ENCODE assay signal across 9 cellular contexts in genomic region chr4:131091896-131092295, GRCh38.
DNase-seq lines count a peak whose midpoint lies in the region; ATAC-seq, FAIRE-seq and TF ChIP-seq lines count a peak whose summit lies in the region.
"Had no signal": no experiment of that assay in that cellular context is flagged by ENCODE, and none has a peak within 500 bp of the region (broad histone marks: within the 10 kb centered on the region; RNA-seq: fewer than 3 reads in every experiment).

No MANE protein-coding gene starts in this region.

- no peak overlapping the region for H3K4me3 ChIP-seq in bronchial epithelial cell (ENCODE audit: low read depth, low read length)

- H3K27me3 Mint-ChIP-seq in neural crest cell (ENCODE audit: low read depth): no peaks in the 10 kb centered on the region
- H3K27me3 Mint-ChIP-seq in CD4-positive, alpha-beta T cell: no peaks in the 10 kb centered on the region
- H3K27me3 Mint-ChIP-seq: activated naive CD8-positive, alpha-beta T cell treated with anti-CD3 and anti-CD28 coated beads, Interleukin-2, amount 50 U/mL, for 24 hours had no signal

- H3K4me3 Mint-ChIP-seq in neural crest cell: no peak overlapping the region
- no peak overlapping the region for H3K4me3 Mint-ChIP-seq in CD4-positive, alpha-beta T cell
- H3K4me3 Mint-ChIP-seq: activated naive CD8-positive, alpha-beta T cell treated with anti-CD3 and anti-CD28 coated beads, Interleukin-2, amount 50 U/mL, for 24 hours had no signal

- no peak for FAIRE-seq in bronchial epithelial cell (lab: Jason Lieb, UNC)

- CTCF ChIA-PET in CD4-positive, alpha-beta T cell (lab: Charles Lee): no interaction called here

- no peaks in the 10 kb centered on the region for H3K4me1 Mint-ChIP-seq in neural crest cell
- no peaks in the 10 kb centered on the region for H3K4me1 Mint-ChIP-seq in CD4-positive, alpha-beta T cell (ENCODE audit: low read depth)
- H3K4me1 Mint-ChIP-seq: activated naive CD8-positive, alpha-beta T cell treated with anti-CD3 and anti-CD28 coated beads, Interleukin-2, amount 50 U/mL, for 24 hours had no signal

- H3K27me3 ChIP-seq in bronchial epithelial cell (ENCODE audit: control insufficient read depth, insufficient read depth, low read length): no peaks in the 10 kb centered on the region
- no peaks in the 10 kb centered on the region for H3K27me3 ChIP-seq in CD4-positive, alpha-beta T cell (ENCODE audit: control insufficient read depth, insufficient read depth, low read length)

- intact Hi-C loops in CD4-positive, alpha-beta T cell (cut with DNase I, micrococcal nuclease): no loop called here

- H3K36me3 ChIP-seq in bronchial epithelial cell (ENCODE audit: control insufficient read depth, insufficient read depth, low read length): no peaks in the 10 kb centered on the region

- TF ChIP-seq CTCF in GM13976 (IDR thresholded peaks at IDR 0.05; ENCODE audit: borderline replicate concordance, control extremely low read depth, extremely low read depth, insufficient read depth, missing control alignments) (no peak), bronchial epithelial cell (IDR thresholded peaks at IDR 0.05; ENCODE audit: insufficient read depth, low read length, severe bottlenecking) (peak; percentile 15), neural crest cell (conservative IDR thresholded peaks at IDR 0.05) (peak; percentile 80)
- no peak for TF ChIP-seq CTCF in CD4-positive, alpha-beta T cell (IDR thresholded peaks at IDR 0.05)

- no peak overlapping the region for H3K27ac Mint-ChIP-seq in neural crest cell (ENCODE audit: unreplicated experiment)
- H3K27ac Mint-ChIP-seq in CD4-positive, alpha-beta T cell: no peak overlapping the region
- H3K27ac Mint-ChIP-seq: activated naive CD8-positive, alpha-beta T cell treated with anti-CD3 and anti-CD28 coated beads, Interleukin-2, amount 50 U/mL, for 24 hours had no signal

- DNase-seq in GM13976 (ENCODE audit: low spot score): peak; percentile 4
- peak; percentile 2 for DNase-seq in NCI-H2029 treated with DMSO at 0.1 percent for 48 hours (lab: John Stamatoyannopoulos, UW)
- DNase-seq in bronchial epithelial cell (ENCODE audit: low read depth): peak; percentile 38
- no peak for DNase-seq in neural crest cell (ENCODE audit: low read depth, low spot score)
- DNase-seq in CD4-positive, alpha-beta T cell: no peak
- DNase-seq: activated naive CD8-positive, alpha-beta T cell treated with anti-CD3 and anti-CD28 coated beads, Interleukin-2, amount 50 U/mL, for 24 hours had no signal

- no peaks in the 10 kb centered on the region for H3K36me3 Mint-ChIP-seq in neural crest cell (ENCODE audit: low read depth)
- no peaks in the 10 kb centered on the region for H3K36me3 Mint-ChIP-seq in CD4-positive, alpha-beta T cell (ENCODE audit: low read depth)

- ATAC-seq in GM21390 (IDR thresholded peaks at IDR 0.05; ENCODE audit: unreplicated experiment): no peak
- no peak for ATAC-seq in GM18861 (IDR thresholded peaks at IDR 0.05; ENCODE audit: unreplicated experiment)
- ATAC-seq in GM21576 (IDR thresholded peaks at IDR 0.05; ENCODE audit: unreplicated experiment): no peak
- ATAC-seq in CD4-positive, alpha-beta T cell (ENCODE audit: poor library complexity): no peak
- ATAC-seq: activated naive CD8-positive, alpha-beta T cell treated with anti-CD3 and anti-CD28 coated beads, Interleukin-2, amount 50 U/mL, for 24 hours had no signal

- H3K9me3 ChIP-seq in CD4-positive, alpha-beta T cell (ENCODE audit: control insufficient read depth, low read length): no peaks in the 10 kb centered on the region

- in situ Hi-C loops in GM13976 (cut with MboI; ENCODE audit: low sequenced_read_pairs, unreplicated experiment): no loop called here

- no peaks in the 10 kb centered on the region for H3K9me3 Mint-ChIP-seq in neural crest cell
- peaks cover 6% of the 10 kb centered on the region for H3K9me3 Mint-ChIP-seq in CD4-positive, alpha-beta T cell

- POLR2A ChIA-PET in CD4-positive, alpha-beta T cell (lab: Charles Lee): no interaction called here

- H3K27ac ChIP-seq in CD4-positive, alpha-beta T cell (ENCODE audit: low read depth, low read length): no peak overlapping the region

Comparison
In these comparisons a context has a peak if more than half of its experiments do, and no peak if none do; other contexts are left out.
1. DNase-seq: peak in GM13976 (single experiment), NCI-H2029 treated with DMSO at 0.1 percent for 48 hours (single experiment) and bronchial epithelial cell (single experiment); none in neural crest cell (single experiment) and CD4-positive, alpha-beta T cell (0 of 10).
2. CTCF ChIP-seq: peak in bronchial epithelial cell (single experiment) and neural crest cell (single experiment); none in GM13976 (single experiment) and CD4-positive, alpha-beta T cell (single experiment).